ENCODE assay signal across 25 cellular contexts in the genomic region with DNA sequence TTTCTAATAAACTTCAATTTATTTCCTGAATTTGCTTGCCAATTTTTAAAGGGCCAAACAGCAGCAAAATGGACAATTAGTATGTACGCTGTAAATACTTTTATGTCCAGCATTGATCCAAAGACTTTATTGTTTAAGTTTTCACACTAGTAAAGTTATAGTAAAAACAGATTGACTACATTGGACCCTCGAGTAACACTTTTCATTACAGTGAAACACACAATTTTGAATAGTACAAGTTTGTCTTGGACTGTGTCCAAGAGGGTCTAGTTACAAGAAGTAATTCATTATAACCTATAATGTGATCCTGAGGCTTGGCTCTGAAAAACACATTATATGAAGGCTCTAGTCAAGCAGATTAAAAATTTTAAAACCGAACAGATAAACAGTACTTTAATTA. TPM values are rescaled to one million over a fixed set of nuclear protein-coding genes. Genes with fewer than 3 reads are reported as not detected.
A peak's percentile ranks its signal among the peaks of the same experiment; 100 is the strongest.
DNase-seq lines count a peak whose midpoint lies in the region; ATAC-seq, FAIRE-seq and TF ChIP-seq lines count a peak whose summit lies in the region.
"Had no signal": no experiment of that assay in that cellular context is flagged by ENCODE, and none has a peak within 500 bp of the region (broad histone marks: within the 10 kb centered on the region; RNA-seq: fewer than 3 reads in every experiment).

No MANE protein-coding gene starts in this region.

- FAIRE-seq in D721Med (lab: Jason Lieb, UNC), result peak; percentile 32
- FAIRE-seq: bronchial epithelial cell, colon had no signal

- intact Hi-C loops in ovary (cut with DNase I), result no loop called here

- H3K9me3 ChIP-seq in ovary (no peaks in the 10 kb centered on the region), upper lobe of left lung (no peaks in the 10 kb centered on the region)
- H3K9me3 ChIP-seq: gastroesophageal sphincter, tibial artery had no signal

- H3K27ac ChIP-seq in ovary, result no peak overlapping the region
- H3K27ac ChIP-seq in upper lobe of left lung, result no peak overlapping the region
- H3K27ac ChIP-seq: gastroesophageal sphincter, tibial artery had no signal

- H3K36me3 ChIP-seq in ovary (no peaks in the 10 kb centered on the region), upper lobe of left lung (no peaks in the 10 kb centered on the region)
- H3K36me3 ChIP-seq: gastroesophageal sphincter, tibial artery had no signal

- ATAC-seq in GM18873 (IDR thresholded peaks at IDR 0.05; ENCODE audit: low FRiP score, unreplicated experiment), result no peak
- no peak for ATAC-seq in upper lobe of left lung (ENCODE audit: low FRiP score in 2 of 2)
- ATAC-seq: activated CD8-positive, alpha-beta T cell treated with anti-CD3 and anti-CD28 coated beads for 36 hours; gastroesophageal sphincter; naive thymus-derived CD8-positive, alpha-beta T cell had no signal

- TF ChIP-seq EP300 in ovary (IDR thresholded peaks at IDR 0.05), result no peak
- TF ChIP-seq EP300 in upper lobe of left lung (IDR thresholded peaks at IDR 0.05), result no peak

- in situ Hi-C loops in astrocyte of the cerebellum (cut with HindIII; ENCODE audit: low sequenced_read_pairs), result no loop called here

- H3K4me3 ChIP-seq in astrocyte of the cerebellum (ENCODE audit: low read depth, low read length), result no peak overlapping the region
- no peak overlapping the region for H3K4me3 ChIP-seq in ovary
- H3K4me3 ChIP-seq in upper lobe of left lung, result no peak overlapping the region
- H3K4me3 ChIP-seq: gastroesophageal sphincter, lung, tibial artery had no signal

- 46 to 58% (median 49%) methylated on average over 3 of the region's 3 CpGs for WGBS in ovary, 3 donors
- WGBS in upper lobe of left lung, 2 donors, result 49 to 57% methylated on average over 3 of the region's 3 CpGs

- TF ChIP-seq POLR2A in ovary (IDR thresholded peaks at IDR 0.05), result no peak
- no peak for TF ChIP-seq POLR2A in upper lobe of left lung (IDR thresholded peaks at IDR 0.05)

- TF ChIP-seq CTCF in D721Med (IDR thresholded peaks at IDR 0.05; ENCODE audit: insufficient read depth, missing control alignments) (no peak), astrocyte of the cerebellum (IDR thresholded peaks at IDR 0.05; ENCODE audit: low read depth, low read length, missing control alignments) (no peak), ovary (IDR thresholded peaks at IDR 0.05) (no peak), upper lobe of left lung (IDR thresholded peaks at IDR 0.05) (no peak)

- H3K4me1 ChIP-seq in ovary (ENCODE audit: insufficient read depth) (no peaks in the 10 kb centered on the region), upper lobe of left lung (no peaks in the 10 kb centered on the region)
- H3K4me1 ChIP-seq: gastroesophageal sphincter, tibial artery had no signal

- no peak for DNase-seq in D721Med (ENCODE audit: insufficient read length, low spot score)
- peak; percentile 37 for DNase-seq in NCI-H1092 (lab: John Stamatoyannopoulos, UW)
- DNase-seq in NCI-H2171 treated with DMSO at 0.1 percent for 48 hours (lab: John Stamatoyannopoulos, UW), result peak; percentile 48
- DNase-seq in astrocyte of the cerebellum (ENCODE audit: low read depth), result peak; percentile 29
- DNase-seq in ovary, result no peak
- no peak for DNase-seq in upper lobe of left lung
- DNase-seq: ACHN; activated CD8-positive, alpha-beta memory T cell treated with anti-CD3 and anti-CD28 coated beads, Interleukin-2, amount 50 U/mL, for 48 hours; activated CD8-positive, alpha-beta T cell treated with anti-CD3 and anti-CD28 coated beads for 36 hours; amniotic stem cell; CD4-positive, alpha-beta memory T cell; HCEC 1CT; hippocampal formation; naive thymus-derived CD8-positive, alpha-beta T cell; NCI-H1048; NCI-H526 treated with DMSO at 0.1 percent for 48 hours; occipital lobe; SIG-M5; stimulated activated CD4-positive, alpha-beta T cell treated with anti-CD3 and anti-CD28 coated beads, Interleukin-4, amount 100 ng/mL, for 4 hours; tibial artery had no signal

- H3K27me3 ChIP-seq in ovary, result no peaks in the 10 kb centered on the region
- no peaks in the 10 kb centered on the region for H3K27me3 ChIP-seq in upper lobe of left lung
- H3K27me3 ChIP-seq: gastroesophageal sphincter, tibial artery had no signal

RNA-seq across cellular contexts. Expression of a gene that starts 11.4 kb away (rescaled TPM):
- total RNA-seq in ovary (10 to 100 TPM; 10.4 to 59.4 (median 14.8) TPM), upper lobe of left lung (10 to 100 TPM; 10.9 to 78.2 (median 30.3) TPM)
- 1 to 10 TPM; 7.3 to 8.9 TPM for polyA plus RNA-seq in ovary

Comparison
In these comparisons a context has a peak if more than half of its experiments do, and no peak if none do; other contexts are left out.
1. DNase-seq: peak in NCI-H1092 (single experiment), NCI-H2171 treated with DMSO at 0.1 percent for 48 hours (single experiment) and astrocyte of the cerebellum (single experiment); none in D721Med (single experiment), ovary (0 of 5) and upper lobe of left lung (0 of 2).